Comparison of ENCODE assay signal across 13 cellular contexts in genomic region chr18:54880706-54881105, GRCh38. TPM values are rescaled to one million over a fixed set of nuclear protein-coding genes. Genes with fewer than 3 reads are reported as not detected.
A peak's percentile ranks its signal among the peaks of the same experiment; 100 is the strongest.
DNase-seq lines count a peak whose midpoint lies in the region; ATAC-seq and TF ChIP-seq lines count a peak whose summit lies in the region.
"Had no signal": no experiment of that assay in that cellular context is flagged by ENCODE, and none has a peak within 500 bp of the region (broad histone marks: within the 10 kb centered on the region; RNA-seq: fewer than 3 reads in every experiment).

No MANE protein-coding gene starts in this region.

- no peak overlapping the region for H3K9ac ChIP-seq in H9 (ENCODE audit: extremely low read depth, insufficient read length, low read length)
- H3K9ac ChIP-seq in trophoblast cell (ENCODE audit: low read length): no peak overlapping the region
- H3K9ac ChIP-seq in Karpas-422 (ENCODE audit: low read length): no peak overlapping the region

- no peak overlapping the region for H2BK15ac ChIP-seq in H9 (ENCODE audit: low read depth, low read length)

- H4K8ac ChIP-seq in H9 (replicated peaks; ENCODE audit: insufficient read length, low read depth, low read length) (no peak overlapping the region), trophoblast cell (ENCODE audit: low read depth, low read length) (no peak overlapping the region)

- no peak overlapping the region for H3K56ac ChIP-seq in H9 (ENCODE audit: insufficient read length, low read depth, low read length)

- H3K79me1 ChIP-seq in H9 (ENCODE audit: insufficient read depth, low read depth, low read length, poor library complexity, severe bottlenecking): no peaks in the 10 kb centered on the region
- H3K79me1 ChIP-seq in trophoblast cell (ENCODE audit: low read length): no peaks in the 10 kb centered on the region

- H2AK5ac ChIP-seq in H9 (ENCODE audit: insufficient read length, low read length) (no peak overlapping the region), trophoblast cell (ENCODE audit: low read length) (no peak overlapping the region)

- peaks cover 9% of the 10 kb centered on the region; the same call in 1 of the 2 replicates for H3K27me3 Mint-ChIP-seq in H9 (ENCODE audit: low read depth)

- H3K79me2 ChIP-seq in H9 (ENCODE audit: insufficient read depth, low read length): no peaks in the 10 kb centered on the region
- no peaks in the 10 kb centered on the region for H3K79me2 ChIP-seq in trophoblast cell (ENCODE audit: control insufficient read depth, insufficient read depth, low read length, poor library complexity)
- H3K79me2 ChIP-seq in Karpas-422 (ENCODE audit: low read length): no peaks in the 10 kb centered on the region

- H3K18ac ChIP-seq in H9 (ENCODE audit: insufficient read length, low read depth, low read length) (no peak overlapping the region), trophoblast cell (ENCODE audit: low read length) (no peak overlapping the region)

- H3K27me3 ChIP-seq in H9 (ENCODE audit: insufficient read depth, low read length) (no peaks in the 10 kb centered on the region), RWPE2 (ENCODE audit: insufficient read depth, poor library complexity, severe bottlenecking) (no peaks in the 10 kb centered on the region), trophoblast cell (ENCODE audit: insufficient read depth, low read length) (no peaks in the 10 kb centered on the region), Karpas-422 (ENCODE audit: low read length) (no peaks in the 10 kb centered on the region)
- H3K27me3 ChIP-seq: pancreas had no signal

- H3K23ac ChIP-seq in H9 (ENCODE audit: insufficient read length, low read depth, low read length) (no peak overlapping the region), trophoblast cell (ENCODE audit: low read length) (no peak overlapping the region)

- H3K4me1 Mint-ChIP-seq in H9: peaks cover 3% of the 10 kb centered on the region in 2 experiments

- H3T11ph ChIP-seq in H9 (ENCODE audit: low read length): peak overlapping the region; percentile 60

- H3K4me3 ChIP-seq in RWPE2 (ENCODE audit: severe bottlenecking): no peak overlapping the region
- no peak overlapping the region for H3K4me3 ChIP-seq in fibroblast of pulmonary artery (replicated peaks; ENCODE audit: low read depth, low read length)
- no peak overlapping the region for H3K4me3 ChIP-seq in trophoblast cell (ENCODE audit: low read depth, low read length)
- H3K4me3 ChIP-seq in Karpas-422 (ENCODE audit: low read length): no peak overlapping the region
- H3K4me3 ChIP-seq: lung, pancreas had no signal

- no peaks in the 10 kb centered on the region for H3K23me2 ChIP-seq in H9 (ENCODE audit: insufficient read length, low read depth, low read length, poor library complexity, severe bottlenecking)

- H4K20me1 ChIP-seq in H9 (ENCODE audit: control insufficient read depth, insufficient read depth, insufficient read length) (no peaks in the 10 kb centered on the region), Karpas-422 (ENCODE audit: insufficient read depth, low read depth, low read length) (no peaks in the 10 kb centered on the region)

- no peak overlapping the region for H3K14ac ChIP-seq in H9 (ENCODE audit: insufficient read depth, low read length)
- no peak overlapping the region for H3K14ac ChIP-seq in trophoblast cell (ENCODE audit: low read length)

- no peak overlapping the region for H3K4me2 ChIP-seq in H9 (ENCODE audit: insufficient read depth, insufficient read length, low read length)
- no peak overlapping the region for H3K4me2 ChIP-seq in trophoblast cell (ENCODE audit: low read length)
- H3K4me2 ChIP-seq in Karpas-422 (ENCODE audit: low read depth, low read length, poor library complexity, severe bottlenecking): no peak overlapping the region

- peak; percentile 100 for ATAC-seq in RWPE2 (ENCODE audit: low read depth)

- H3K36me3 ChIP-seq in RWPE2 (ENCODE audit: low read depth): no peaks in the 10 kb centered on the region
- no peaks in the 10 kb centered on the region for H3K36me3 ChIP-seq in trophoblast cell (ENCODE audit: control insufficient read depth in 1 of 2, insufficient read depth in 2 of 2, low read length in 2 of 2)
- no peaks in the 10 kb centered on the region for H3K36me3 ChIP-seq in Karpas-422 (ENCODE audit: insufficient read depth, low read length)
- H3K36me3 ChIP-seq: pancreas had no signal

- H2BK20ac ChIP-seq in H9 (ENCODE audit: low read depth, low read length, poor library complexity, severe bottlenecking): peak overlapping the region; percentile 26

- H2BK5ac ChIP-seq in H9 (ENCODE audit: insufficient read length, low read length): no peak overlapping the region
- H2BK5ac ChIP-seq in trophoblast cell (ENCODE audit: low read depth, low read length, poor library complexity): no peak overlapping the region

- no peaks in the 10 kb centered on the region for H3K36me3 Mint-ChIP-seq in H9 (ENCODE audit: insufficient read depth in 1 of 3, low read depth in 3 of 3)

- no peak overlapping the region for H3K27ac ChIP-seq in H9 (ENCODE audit: insufficient read length, low read depth, low read length)
- no peak overlapping the region for H3K27ac ChIP-seq in RWPE2 (ENCODE audit: poor library complexity, severe bottlenecking)
- H3K27ac ChIP-seq in trophoblast cell (ENCODE audit: low read depth, low read length): peak overlapping the region; percentile 22
- no peak overlapping the region for H3K27ac ChIP-seq in Karpas-422 (ENCODE audit: low read length)
- H3K27ac ChIP-seq: pancreas had no signal

- no peaks in the 10 kb centered on the region for H3K9me2 ChIP-seq in Karpas-422 (replicated peaks; ENCODE audit: insufficient read depth, low read length)

- H3K9me3 ChIP-seq in H9 (ENCODE audit: control insufficient read depth, low read depth, low read length) (no peaks in the 10 kb centered on the region), RWPE2 (ENCODE audit: severe bottlenecking) (no peaks in the 10 kb centered on the region), trophoblast cell (ENCODE audit: insufficient read depth, low read depth, low read length) (no peaks in the 10 kb centered on the region), Karpas-422 (ENCODE audit: low read length) (no peaks in the 10 kb centered on the region)
- H3K9me3 ChIP-seq: pancreas had no signal

- no CpG with 5 or more reads among the region's 1 CpG for WGBS in H9 (ENCODE audit: extremely low coverage, insufficient read length, low lambda C conversion rate)
- no CpG with 5 or more reads among the region's 1 CpG for WGBS in trophoblast cell (ENCODE audit: extremely low coverage, insufficient coverage, insufficient read length)

- H3K4me1 ChIP-seq in H9 (ENCODE audit: insufficient read depth, low read length) (no peaks in the 10 kb centered on the region), RWPE2 (ENCODE audit: insufficient read depth, poor library complexity, severe bottlenecking) (peaks cover 10% of the 10 kb centered on the region), trophoblast cell (ENCODE audit: control insufficient read depth in 1 of 2, insufficient read depth in 2 of 2, low read length in 2 of 2) (peaks cover 0 to 10% of the 10 kb centered on the region in 2 experiments), Karpas-422 (ENCODE audit: low read length) (no peaks in the 10 kb centered on the region)

- TF ChIP-seq CTCF in H9 (conservative IDR thresholded peaks at IDR 0.05): no peak
- no peak for TF ChIP-seq CTCF in RWPE2 (IDR thresholded peaks at IDR 0.05; ENCODE audit: poor library complexity, severe bottlenecking)
- no peak for TF ChIP-seq CTCF in fibroblast of pulmonary artery (IDR thresholded peaks at IDR 0.05; ENCODE audit: low read length, missing control alignments)

- H2BK120ac ChIP-seq in H9 (ENCODE audit: low read depth, low read length, poor library complexity, severe bottlenecking) (no peak overlapping the region), trophoblast cell (ENCODE audit: insufficient read depth, low read length, poor library complexity) (no peak overlapping the region)

- H4K5ac ChIP-seq in H9 (ENCODE audit: insufficient read length, low read depth, low read length): no peak overlapping the region

- H2BK12ac ChIP-seq in H9 (ENCODE audit: insufficient read length, low read depth, low read length): no peak overlapping the region
- H2BK12ac ChIP-seq in trophoblast cell (ENCODE audit: low read length): no peak overlapping the region

- H3K4ac ChIP-seq in H9 (ENCODE audit: low read depth, low read length) (no peak overlapping the region), trophoblast cell (ENCODE audit: low read depth, low read length) (no peak overlapping the region)

- DNase-seq in H9 (no peak), RWPE2 (ENCODE audit: low spot score) (no peak), fibroblast of pulmonary artery (ENCODE audit: low read depth) (peak; percentile 78), trophoblast cell (peak; percentile 89 to 97), Karpas-422 (no peak), NCI-H1105 treated with DMSO at 0.1 percent for 48 hours (lab: John Stamatoyannopoulos, UW) (no peak), ureter (ENCODE audit: low spot score) (no peak)
- DNase-seq: activated CD4-positive, alpha-beta T cell treated with anti-CD3 and anti-CD28 coated beads for 48 hours; NCI-H1048; pancreas; stimulated activated CD4-positive, alpha-beta T cell treated with anti-CD3 and anti-CD28 coated beads, Interleukin-4, amount 100 ng/mL, for 24 hours; T-helper 1 cell had no signal

- H3K4me3 Mint-ChIP-seq in H9: no peak overlapping the region

- no peaks in the 10 kb centered on the region; a peak in 1 of 5 replicates for H3K9me3 Mint-ChIP-seq in H9

- H3K27ac Mint-ChIP-seq in H9: no peak overlapping the region

- no peak overlapping the region for H4K12ac ChIP-seq in trophoblast cell (ENCODE audit: low read depth, low read length)

- H4K91ac ChIP-seq in H9 (ENCODE audit: insufficient read length, low read depth, low read length) (no peak overlapping the region), trophoblast cell (ENCODE audit: low read depth, low read length) (no peak overlapping the region)

- H2AFZ ChIP-seq in H9 (ENCODE audit: low read length) (no peak overlapping the region), trophoblast cell (ENCODE audit: insufficient read depth, low read length, poor library complexity) (no peak overlapping the region), Karpas-422 (ENCODE audit: low read length) (no peak overlapping the region)

RNA-seq across cellular contexts. Expression of gene RAB27B, which starts 52.4 kb away (rescaled TPM):
- total RNA-seq in H9 (2021) (0.15 and 0.24 TPM in 2 replicates), ureter (42.1 TPM)
- polyA plus RNA-seq in trophoblast cell (2013): 0.63 and 0.65 TPM in 2 replicates
- total RNA-seq in Karpas-422 (2014; rRNA removed; shearing (Covaris generic); ENCODE audit: low replicate concordance): 0.11 TPM in 1 of 2 replicates, not detected in the other

Comparison
In these comparisons a context has a peak if more than half of its experiments do, and no peak if none do; other contexts are left out.
1. DNase-seq: peak in fibroblast of pulmonary artery (single experiment) and trophoblast cell (2 of 2); none in H9 (single experiment), RWPE2 (single experiment), Karpas-422 (single experiment), NCI-H1105 treated with DMSO at 0.1 percent for 48 hours (single experiment) and ureter (single experiment).
2. RNA of gene RAB27B, which starts 52.4 kb away (total RNA-seq): 42.1 TPM in ureter (single experiment); 0.15 to 0.24 TPM in H9 and 0.11 TPM in Karpas-422; every median in the first group is over 10 times any median in the second.